In genomic region chr10:36739884-36740445, GRCh38 we compare ENCODE assay signal across 1 cellular context.
A peak's percentile ranks its signal among the peaks of the same experiment; 100 is the strongest.
TF ChIP-seq lines count a peak whose summit lies in the region.

No MANE protein-coding gene starts in this region.

TF ChIP-seq in HEK293, 187 proteins besides CTCF, POLR2A, EP300 and RAD21 (continued from another document and continues in another):
- TF ChIP-seq PRDM10 (tag by site-specific recombination; IDR thresholded peaks at IDR 0.05) (no peak), ZBTB8A (tag by site-specific recombination; IDR thresholded peaks at IDR 0.05) (peak; percentile 67), ZNF704 (tag by site-specific recombination; IDR thresholded peaks at IDR 0.05) (0 out of 2 replicates have a peak, but pooled peaks have one; percentile 22), ZNF558 (tag by site-specific recombination; IDR thresholded peaks at IDR 0.05) (peak; percentile 83), ZFP3 (tag by site-specific recombination; IDR thresholded peaks at IDR 0.05; ENCODE audit: low read depth) (0 out of 2 replicates have a peak, but pooled peaks have one; percentile 21), ZBTB21 (tag by site-specific recombination; IDR thresholded peaks at IDR 0.05) (peak; percentile 88), MYNN (tag by site-specific recombination; IDR thresholded peaks at IDR 0.05; ENCODE audit: borderline replicate concordance) (no peak), ZNF132 (tag by site-specific recombination; IDR thresholded peaks at IDR 0.05; ENCODE audit: borderline replicate concordance) (no peak), ZBTB6 (tag by site-specific recombination; IDR thresholded peaks at IDR 0.05) (no peak), ZSCAN30 (tag by site-specific recombination; IDR thresholded peaks at IDR 0.05) (no peak), ZBTB48 (tag by site-specific recombination; IDR thresholded peaks at IDR 0.05) (no peak), ZNF274 (IDR thresholded peaks at IDR 0.05; ENCODE audit: low read length) (no peak), ZNF274 (tag by site-specific recombination; IDR thresholded peaks at IDR 0.05; ENCODE audit: borderline replicate concordance) (no peak), ZNF175 (tag by site-specific recombination; IDR thresholded peaks at IDR 0.05) (no peak), ZNF768 (tag by site-specific recombination; IDR thresholded peaks at IDR 0.05) (no peak), ZNF658 (tag by site-specific recombination; IDR thresholded peaks at IDR 0.05) (no peak), WT1 (tag by site-specific recombination; IDR thresholded peaks at IDR 0.05) (no peak), ZNF292 (tag by site-specific recombination; IDR thresholded peaks at IDR 0.05; ENCODE audit: borderline replicate concordance, low read depth) (peak; percentile 51; the same call in 1 of the 2 replicates), ZSCAN4 (tag by site-specific recombination; IDR thresholded peaks at IDR 0.05) (no peak), ZFP41 (tag by site-specific recombination; IDR thresholded peaks at IDR 0.05; ENCODE audit: borderline replicate concordance) (no peak), SP2 (tag by site-specific recombination; IDR thresholded peaks at IDR 0.05) (no peak), ZNF16 (tag by site-specific recombination; IDR thresholded peaks at IDR 0.05; ENCODE audit: low read depth) (no peak), SALL2 (tag by site-specific recombination; IDR thresholded peaks at IDR 0.05; ENCODE audit: borderline replicate concordance) (no peak), MEIS1 (CRISPR knock-in tag; IDR thresholded peaks at IDR 0.05; ENCODE audit: borderline replicate concordance) (no peak), SETDB1 (IDR thresholded peaks at IDR 0.05; ENCODE audit: insufficient read length, low read length) (no peak), REPIN1 (tag by site-specific recombination; IDR thresholded peaks at IDR 0.05; ENCODE audit: low read depth) (no peak), ZNF184 (tag by site-specific recombination; IDR thresholded peaks at IDR 0.05) (peak; percentile 60; the same call in 1 of the 2 replicates), ZNF555 (tag by site-specific recombination; conservative IDR thresholded peaks at IDR 0.05) (peak; percentile 77), KLF7 (tag by site-specific recombination; IDR thresholded peaks at IDR 0.05; ENCODE audit: borderline replicate concordance) (no peak), ZNF830 (tag by site-specific recombination; IDR thresholded peaks at IDR 0.05; ENCODE audit: low read depth) (no peak), ZNF311 (tag by site-specific recombination; IDR thresholded peaks at IDR 0.05; ENCODE audit: borderline replicate concordance) (no peak), ZNF169 (tag by site-specific recombination; IDR thresholded peaks at IDR 0.05) (no peak), ZNF26 (tag by site-specific recombination; IDR thresholded peaks at IDR 0.05) (no peak), ZNF560 (tag by site-specific recombination; IDR thresholded peaks at IDR 0.05; ENCODE audit: borderline replicate concordance) (peak; percentile 90), ZNF121 (tag by site-specific recombination; IDR thresholded peaks at IDR 0.05) (no peak), PATZ1 (tag by site-specific recombination; IDR thresholded peaks at IDR 0.05) (no peak), ZNF600 (tag by site-specific recombination; IDR thresholded peaks at IDR 0.05) (peak; percentile 58; the same call in 1 of the 2 replicates), ZNF623 (tag by site-specific recombination; IDR thresholded peaks at IDR 0.05) (peak; percentile 77), ZNF423 (tag by site-specific recombination; IDR thresholded peaks at IDR 0.05) (no peak), ZNF664 (tag by site-specific recombination; IDR thresholded peaks at IDR 0.05) (peak; percentile 50; the same call in 1 of the 2 replicates), ZNF280C (tag by site-specific recombination; IDR thresholded peaks at IDR 0.05) (no peak), ZBTB26 (tag by site-specific recombination; optimal IDR thresholded peaks at IDR 0.05) (no peak), ZNF571 (tag by site-specific recombination; IDR thresholded peaks at IDR 0.05) (no peak), ZNF837 (tag by site-specific recombination; IDR thresholded peaks at IDR 0.05) (no peak), ZNF76 (tag by site-specific recombination; IDR thresholded peaks at IDR 0.05; ENCODE audit: borderline replicate concordance, low read depth) (no peak), ZNF549 (tag by site-specific recombination; IDR thresholded peaks at IDR 0.05) (no peak), ZNF426 (tag by site-specific recombination; IDR thresholded peaks at IDR 0.05) (peak; percentile 74), OVOL3 (tag by site-specific recombination; IDR thresholded peaks at IDR 0.05) (peak; percentile 20; the same call in 1 of the 2 replicates), ZNF501 (tag by site-specific recombination; IDR thresholded peaks at IDR 0.05) (no peak), ZSCAN18 (tag by site-specific recombination; IDR thresholded peaks at IDR 0.05) (no peak), ZNF777 (tag by site-specific recombination; IDR thresholded peaks at IDR 0.05; ENCODE audit: borderline replicate concordance) (no peak), ZNF302 (tag by site-specific recombination; IDR thresholded peaks at IDR 0.05; ENCODE audit: low read depth) (no peak), ZNF488 (tag by site-specific recombination; IDR thresholded peaks at IDR 0.05) (no peak), GLI4 (tag by site-specific recombination; IDR thresholded peaks at IDR 0.05) (no peak)
